Comparison of ENCODE assay signal across 1 cellular context in the genomic region with DNA sequence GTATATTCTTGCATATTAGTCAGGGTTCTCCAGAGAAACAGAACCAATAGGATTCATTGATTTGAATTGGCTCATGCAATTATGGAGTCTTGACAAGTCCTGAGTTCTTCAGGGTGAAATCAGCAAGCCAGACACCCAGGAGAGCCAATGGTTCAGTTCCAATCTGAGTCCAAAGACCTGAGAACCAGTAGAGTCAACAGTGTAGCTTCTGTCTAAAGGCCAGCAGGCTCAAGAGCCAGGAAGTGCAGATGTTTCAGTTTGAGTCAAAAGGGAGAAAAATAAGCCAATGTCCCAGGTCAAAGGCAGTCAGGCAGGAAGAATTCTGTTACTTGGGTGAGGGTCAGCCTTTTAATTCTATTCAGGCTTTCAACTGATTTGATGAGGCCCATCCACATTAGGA.
TF ChIP-seq lines count a peak whose summit lies in the region.

No MANE protein-coding gene starts in this region.

TF ChIP-seq in HepG2, 621 proteins besides CTCF, POLR2A, EP300 and RAD21 (continued from another document):
- TF ChIP-seq, protein P1, sequence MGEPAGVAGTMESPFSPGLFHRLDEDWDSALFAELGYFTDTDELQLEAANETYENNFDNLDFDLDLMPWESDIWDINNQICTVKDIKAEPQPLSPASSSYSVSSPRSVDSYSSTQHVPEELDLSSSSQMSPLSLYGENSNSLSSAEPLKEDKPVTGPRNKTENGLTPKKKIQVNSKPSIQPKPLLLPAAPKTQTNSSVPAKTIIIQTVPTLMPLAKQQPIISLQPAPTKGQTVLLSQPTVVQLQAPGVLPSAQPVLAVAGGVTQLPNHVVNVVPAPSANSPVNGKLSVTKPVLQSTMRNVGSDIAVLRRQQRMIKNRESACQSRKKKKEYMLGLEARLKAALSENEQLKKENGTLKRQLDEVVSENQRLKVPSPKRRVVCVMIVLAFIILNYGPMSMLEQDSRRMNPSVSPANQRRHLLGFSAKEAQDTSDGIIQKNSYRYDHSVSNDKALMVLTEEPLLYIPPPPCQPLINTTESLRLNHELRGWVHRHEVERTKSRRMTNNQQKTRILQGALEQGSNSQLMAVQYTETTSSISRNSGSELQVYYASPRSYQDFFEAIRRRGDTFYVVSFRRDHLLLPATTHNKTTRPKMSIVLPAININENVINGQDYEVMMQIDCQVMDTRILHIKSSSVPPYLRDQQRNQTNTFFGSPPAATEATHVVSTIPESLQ (CRISPR knock-in tag; conservative IDR thresholded peaks at IDR 0.05) = no peak
- TF ChIP-seq SPEN (CRISPR knock-in tag; IDR thresholded peaks at IDR 0.05; ENCODE audit: low read depth) = 0 out of 2 replicates have a peak, but pooled peaks have one; percentile 34
- TF ChIP-seq, protein P2, sequence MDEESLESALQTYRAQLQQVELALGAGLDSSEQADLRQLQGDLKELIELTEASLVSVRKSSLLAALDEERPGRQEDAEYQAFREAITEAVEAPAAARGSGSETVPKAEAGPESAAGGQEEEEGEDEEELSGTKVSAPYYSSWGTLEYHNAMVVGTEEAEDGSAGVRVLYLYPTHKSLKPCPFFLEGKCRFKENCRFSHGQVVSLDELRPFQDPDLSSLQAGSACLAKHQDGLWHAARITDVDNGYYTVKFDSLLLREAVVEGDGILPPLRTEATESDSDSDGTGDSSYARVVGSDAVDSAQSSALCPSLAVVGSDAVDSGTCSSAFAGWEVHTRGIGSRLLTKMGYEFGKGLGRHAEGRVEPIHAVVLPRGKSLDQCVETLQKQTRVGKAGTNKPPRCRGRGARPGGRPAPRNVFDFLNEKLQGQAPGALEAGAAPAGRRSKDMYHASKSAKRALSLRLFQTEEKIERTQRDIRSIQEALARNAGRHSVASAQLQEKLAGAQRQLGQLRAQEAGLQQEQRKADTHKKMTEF (CRISPR knock-in tag; IDR thresholded peaks at IDR 0.05) = peak; percentile 32; the same call in 1 of the 2 replicates
- TF ChIP-seq REPIN1 (CRISPR knock-in tag; IDR thresholded peaks at IDR 0.05; ENCODE audit: borderline replicate concordance, low read depth) = no peak
- TF ChIP-seq MTF1 (CRISPR knock-in tag; IDR thresholded peaks at IDR 0.05) = no peak
- peak; percentile 31; the same call in 1 of the 2 replicates for TF ChIP-seq HDAC1 (CRISPR knock-in tag; IDR thresholded peaks at IDR 0.05)
- peak; percentile 82; the same call in 1 of the 2 replicates for TF ChIP-seq ZNF292 (CRISPR knock-in tag; IDR thresholded peaks at IDR 0.05; ENCODE audit: borderline replicate concordance, low read depth)
- TF ChIP-seq PHF20 (CRISPR knock-in tag; IDR thresholded peaks at IDR 0.05) = 0 out of 2 replicates have a peak, but pooled peaks have one; percentile 23
- TF ChIP-seq ELF3 (CRISPR knock-in tag; IDR thresholded peaks at IDR 0.05) = peak; percentile 66; the same call in 1 of the 2 replicates
- TF ChIP-seq, protein P3, sequence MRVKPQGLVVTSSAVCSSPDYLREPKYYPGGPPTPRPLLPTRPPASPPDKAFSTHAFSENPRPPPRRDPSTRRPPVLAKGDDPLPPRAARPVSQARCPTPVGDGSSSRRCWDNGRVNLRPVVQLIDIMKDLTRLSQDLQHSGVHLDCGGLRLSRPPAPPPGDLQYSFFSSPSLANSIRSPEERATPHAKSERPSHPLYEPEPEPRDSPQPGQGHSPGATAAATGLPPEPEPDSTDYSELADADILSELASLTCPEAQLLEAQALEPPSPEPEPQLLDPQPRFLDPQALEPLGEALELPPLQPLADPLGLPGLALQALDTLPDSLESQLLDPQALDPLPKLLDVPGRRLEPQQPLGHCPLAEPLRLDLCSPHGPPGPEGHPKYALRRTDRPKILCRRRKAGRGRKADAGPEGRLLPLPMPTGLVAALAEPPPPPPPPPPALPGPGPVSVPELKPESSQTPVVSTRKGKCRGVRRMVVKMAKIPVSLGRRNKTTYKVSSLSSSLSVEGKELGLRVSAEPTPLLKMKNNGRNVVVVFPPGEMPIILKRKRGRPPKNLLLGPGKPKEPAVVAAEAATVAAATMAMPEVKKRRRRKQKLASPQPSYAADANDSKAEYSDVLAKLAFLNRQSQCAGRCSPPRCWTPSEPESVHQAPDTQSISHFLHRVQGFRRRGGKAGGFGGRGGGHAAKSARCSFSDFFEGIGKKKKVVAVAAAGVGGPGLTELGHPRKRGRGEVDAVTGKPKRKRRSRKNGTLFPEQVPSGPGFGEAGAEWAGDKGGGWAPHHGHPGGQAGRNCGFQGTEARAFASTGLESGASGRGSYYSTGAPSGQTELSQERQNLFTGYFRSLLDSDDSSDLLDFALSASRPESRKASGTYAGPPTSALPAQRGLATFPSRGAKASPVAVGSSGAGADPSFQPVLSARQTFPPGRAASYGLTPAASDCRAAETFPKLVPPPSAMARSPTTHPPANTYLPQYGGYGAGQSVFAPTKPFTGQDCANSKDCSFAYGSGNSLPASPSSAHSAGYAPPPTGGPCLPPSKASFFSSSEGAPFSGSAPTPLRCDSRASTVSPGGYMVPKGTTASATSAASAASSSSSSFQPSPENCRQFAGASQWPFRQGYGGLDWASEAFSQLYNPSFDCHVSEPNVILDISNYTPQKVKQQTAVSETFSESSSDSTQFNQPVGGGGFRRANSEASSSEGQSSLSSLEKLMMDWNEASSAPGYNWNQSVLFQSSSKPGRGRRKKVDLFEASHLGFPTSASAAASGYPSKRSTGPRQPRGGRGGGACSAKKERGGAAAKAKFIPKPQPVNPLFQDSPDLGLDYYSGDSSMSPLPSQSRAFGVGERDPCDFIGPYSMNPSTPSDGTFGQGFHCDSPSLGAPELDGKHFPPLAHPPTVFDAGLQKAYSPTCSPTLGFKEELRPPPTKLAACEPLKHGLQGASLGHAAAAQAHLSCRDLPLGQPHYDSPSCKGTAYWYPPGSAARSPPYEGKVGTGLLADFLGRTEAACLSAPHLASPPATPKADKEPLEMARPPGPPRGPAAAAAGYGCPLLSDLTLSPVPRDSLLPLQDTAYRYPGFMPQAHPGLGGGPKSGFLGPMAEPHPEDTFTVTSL (CRISPR knock-in tag; IDR thresholded peaks at IDR 0.05; ENCODE audit: borderline replicate concordance) = peak; percentile 86; the same call in 1 of the 2 replicates
- TF ChIP-seq POGZ (CRISPR knock-in tag; IDR thresholded peaks at IDR 0.05) = peak; percentile 72
- 0 out of 2 replicates have a peak, but pooled peaks have one; percentile 39 for TF ChIP-seq KDM3A (CRISPR knock-in tag; IDR thresholded peaks at IDR 0.05; ENCODE audit: low read depth)
- TF ChIP-seq, protein P4, sequence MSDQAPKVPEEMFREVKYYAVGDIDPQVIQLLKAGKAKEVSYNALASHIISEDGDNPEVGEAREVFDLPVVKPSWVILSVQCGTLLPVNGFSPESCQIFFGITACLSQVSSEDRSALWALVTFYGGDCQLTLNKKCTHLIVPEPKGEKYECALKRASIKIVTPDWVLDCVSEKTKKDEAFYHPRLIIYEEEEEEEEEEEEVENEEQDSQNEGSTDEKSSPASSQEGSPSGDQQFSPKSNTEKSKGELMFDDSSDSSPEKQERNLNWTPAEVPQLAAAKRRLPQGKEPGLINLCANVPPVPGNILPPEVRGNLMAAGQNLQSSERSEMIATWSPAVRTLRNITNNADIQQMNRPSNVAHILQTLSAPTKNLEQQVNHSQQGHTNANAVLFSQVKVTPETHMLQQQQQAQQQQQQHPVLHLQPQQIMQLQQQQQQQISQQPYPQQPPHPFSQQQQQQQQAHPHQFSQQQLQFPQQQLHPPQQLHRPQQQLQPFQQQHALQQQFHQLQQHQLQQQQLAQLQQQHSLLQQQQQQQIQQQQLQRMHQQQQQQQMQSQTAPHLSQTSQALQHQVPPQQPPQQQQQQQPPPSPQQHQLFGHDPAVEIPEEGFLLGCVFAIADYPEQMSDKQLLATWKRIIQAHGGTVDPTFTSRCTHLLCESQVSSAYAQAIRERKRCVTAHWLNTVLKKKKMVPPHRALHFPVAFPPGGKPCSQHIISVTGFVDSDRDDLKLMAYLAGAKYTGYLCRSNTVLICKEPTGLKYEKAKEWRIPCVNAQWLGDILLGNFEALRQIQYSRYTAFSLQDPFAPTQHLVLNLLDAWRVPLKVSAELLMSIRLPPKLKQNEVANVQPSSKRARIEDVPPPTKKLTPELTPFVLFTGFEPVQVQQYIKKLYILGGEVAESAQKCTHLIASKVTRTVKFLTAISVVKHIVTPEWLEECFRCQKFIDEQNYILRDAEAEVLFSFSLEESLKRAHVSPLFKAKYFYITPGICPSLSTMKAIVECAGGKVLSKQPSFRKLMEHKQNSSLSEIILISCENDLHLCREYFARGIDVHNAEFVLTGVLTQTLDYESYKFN (CRISPR knock-in tag; conservative IDR thresholded peaks at IDR 0.05) = peak; percentile 84
- peak; percentile 15; the same call in 1 of the 2 replicates for TF ChIP-seq HNF4G (IDR thresholded peaks at IDR 0.05; ENCODE audit: borderline replicate concordance, low read depth, low read length)
- peak; percentile 58; the same call in 1 of the 2 replicates for TF ChIP-seq HNF4G (CRISPR knock-in tag; IDR thresholded peaks at IDR 0.05; ENCODE audit: borderline replicate concordance, low read depth)
- TF ChIP-seq ZNF331 (CRISPR knock-in tag; IDR thresholded peaks at IDR 0.05) = 0 out of 2 replicates have a peak, but pooled peaks have one; percentile 52
- TF ChIP-seq SOX13 (IDR thresholded peaks at IDR 0.05) = no peak
- TF ChIP-seq SOX13 (CRISPR knock-in tag; conservative IDR thresholded peaks at IDR 0.05 in 1 of 2, IDR thresholded peaks at IDR 0.05 in 1 of 2) = peak in 1 of 2 experiments; percentile 26; a peak in 1 of 4 replicates
- peak; percentile 24; the same call in 1 of the 2 replicates for TF ChIP-seq TBX2 (CRISPR knock-in tag; IDR thresholded peaks at IDR 0.05; ENCODE audit: borderline replicate concordance)
- TF ChIP-seq ZSCAN20 (CRISPR knock-in tag; IDR thresholded peaks at IDR 0.05; ENCODE audit: borderline replicate concordance) = peak; percentile 61; the same call in 1 of the 2 replicates
- no peak for TF ChIP-seq LCORL (IDR thresholded peaks at IDR 0.05)
- peak; percentile 59; the same call in 1 of the 2 replicates for TF ChIP-seq LCORL (CRISPR knock-in tag; IDR thresholded peaks at IDR 0.05)
- TF ChIP-seq ZNF317 (CRISPR knock-in tag; IDR thresholded peaks at IDR 0.05) = peak; percentile 68
